ENCODE assay signal across 20 cellular contexts in genomic region chr5:131185523-131186104, GRCh38.
"Had no signal": no experiment of that assay in that cellular context is flagged by ENCODE, and none has a peak within 500 bp of the region (broad histone marks: within the 10 kb centered on the region; RNA-seq: fewer than 3 reads in every experiment).

No MANE protein-coding gene starts in this region.

- H3K36me3 ChIP-seq: neural progenitor cell, ovary had no signal

- H3K9ac ChIP-seq: neural progenitor cell had no signal

- DNase-seq: effector CD4-positive, alpha-beta T cell; endodermal cell; foreskin melanocyte; head of caudate nucleus; left colon; left ventricle myocardium superior; mesenchymal stem cell; midbrain; nucleus accumbens; ovary; right cardiac atrium; stimulated activated CD4-positive, alpha-beta T cell treated with anti-CD3 and anti-CD28 coated beads, Interleukin-2, amount 100 ng/mL, for 48 hours; stimulated activated naive CD4-positive, alpha-beta T cell treated with Interleukin-2 at 50 U/mL for 16 hours; trophoblast cell had no signal

- H3K9me3 Mint-ChIP-seq: endodermal cell; natural killer cell treated with Interleukin-12 subunit alpha and Interleukin-12 subunit beta and Interleukin-15 and Interleukin-18, amount 100 ng/mL, for 72 hours; neural progenitor cell had no signal

- H3K9me3 ChIP-seq: ovary had no signal

- ATAC-seq: left colon; left ventricle myocardium superior; natural killer cell treated with Interleukin-12 subunit alpha and Interleukin-12 subunit beta and Interleukin-15 and Interleukin-18, amount 100 ng/mL, for 72 hours; right cardiac atrium had no signal

- H3K4me1 Mint-ChIP-seq: endodermal cell, neural progenitor cell had no signal

- H3K4me1 ChIP-seq: neural progenitor cell had no signal

- H3K27ac Mint-ChIP-seq: endodermal cell; natural killer cell treated with Interleukin-12 subunit alpha and Interleukin-12 subunit beta and Interleukin-15 and Interleukin-18, amount 100 ng/mL, for 72 hours; neural progenitor cell had no signal

- H3K27me3 Mint-ChIP-seq: natural killer cell treated with Interleukin-12 subunit alpha and Interleukin-12 subunit beta and Interleukin-15 and Interleukin-18, amount 100 ng/mL, for 72 hours had no signal

- H3K4me2 ChIP-seq: hepatocyte, neural progenitor cell, smooth muscle cell had no signal

- FAIRE-seq: endothelial cell of umbilical vein had no signal

- H3K27me3 ChIP-seq: hepatocyte, neural progenitor cell, ovary had no signal

- H3K27ac ChIP-seq: hepatocyte, neural progenitor cell, ovary had no signal

- H2AFZ ChIP-seq: hepatocyte, neural progenitor cell had no signal

- H3K79me2 ChIP-seq: hepatocyte had no signal

- H3K4me3 Mint-ChIP-seq: endodermal cell; natural killer cell treated with Interleukin-12 subunit alpha and Interleukin-12 subunit beta and Interleukin-15 and Interleukin-18, amount 100 ng/mL, for 72 hours; neural progenitor cell had no signal

- H3K4me3 ChIP-seq: hepatocyte, lung, neural progenitor cell, ovary, smooth muscle cell had no signal
